Comparison of ENCODE assay signal across 19 cellular contexts in genomic region chr16:10770907-10771306, GRCh38. TPM values are rescaled to one million over a fixed set of nuclear protein-coding genes. Genes with fewer than 3 reads are reported as not detected.
DNase-seq lines count a peak whose midpoint lies in the region; ATAC-seq and TF ChIP-seq lines count a peak whose summit lies in the region.
"Had no signal": no experiment of that assay in that cellular context is flagged by ENCODE, and none has a peak within 500 bp of the region (broad histone marks: within the 10 kb centered on the region; RNA-seq: fewer than 3 reads in every experiment).

No MANE protein-coding gene starts in this region.

- no peaks in the 10 kb centered on the region for H3K9me3 ChIP-seq in upper lobe of right lung
- H3K9me3 ChIP-seq: gastroesophageal sphincter had no signal

- DNase-seq in activated naive CD8-positive, alpha-beta T cell treated with anti-CD3 and anti-CD28 coated beads, Interleukin-2, amount 10 ng/mL, durations not matched to agents 7 days and 5 days, result no peak
- no peak for DNase-seq in activated naive CD8-positive, alpha-beta T cell treated with anti-CD3 and anti-CD28 coated beads for 36 hours
- peak; percentile 71 for DNase-seq in SIG-M5 (lab: John Stamatoyannopoulos, UW)
- peak; percentile 10 for DNase-seq in fibroblast of mammary gland (ENCODE audit: low read depth)
- DNase-seq in upper lobe of right lung, result no peak
- DNase-seq in NCI-H1092 treated with DMSO at 0.1 percent for 48 hours (lab: John Stamatoyannopoulos, UW), result no peak
- no peak for DNase-seq in SK-N-DZ (ENCODE audit: low spot score)
- DNase-seq: activated CD4-positive, alpha-beta memory T cell treated with anti-CD3 and anti-CD28 coated beads for 36 hours; activated effector memory CD4-positive, alpha-beta T cell treated with Interleukin-2 at 50 U/mL for 16 hours; effector CD8-positive, alpha-beta T cell; mesendoderm; NCI-H146; NCI-H524 treated with DMSO at 0.1 percent for 48 hours had no signal

- H3K27me3 ChIP-seq in upper lobe of right lung, result no peaks in the 10 kb centered on the region
- H3K27me3 ChIP-seq: gastroesophageal sphincter had no signal

- ATAC-seq in activated naive CD8-positive, alpha-beta T cell treated with anti-CD3 and anti-CD28 coated beads, Interleukin-2, amount 10 ng/mL, durations not matched to agents 7 days and 5 days (ENCODE audit: low read depth), result peak; percentile 42
- ATAC-seq in upper lobe of right lung (peak; percentile 66), GM21360 (IDR thresholded peaks at IDR 0.05; ENCODE audit: unreplicated experiment) (no peak)
- ATAC-seq: gastroesophageal sphincter had no signal

- intact Hi-C loops in upper lobe of right lung (cut with DNase I), result no loop called here

- H3K4me1 ChIP-seq in upper lobe of right lung, result no peaks in the 10 kb centered on the region
- H3K4me1 ChIP-seq: gastroesophageal sphincter had no signal

- peaks cover 25% of the 10 kb centered on the region for H3K36me3 ChIP-seq in upper lobe of right lung

- H3K4me1 Mint-ChIP-seq in activated naive CD8-positive, alpha-beta T cell treated with anti-CD3 and anti-CD28 coated beads, Interleukin-2, amount 10 ng/mL, durations not matched to agents 7 days and 5 days, result peaks cover 10% of the 10 kb centered on the region
- peaks cover 14% of the 10 kb centered on the region for H3K4me1 Mint-ChIP-seq in activated naive CD8-positive, alpha-beta T cell treated with anti-CD3 and anti-CD28 coated beads for 36 hours
- H3K4me1 Mint-ChIP-seq: brain had no signal

- no peaks in the 10 kb centered on the region for H3K9me3 Mint-ChIP-seq in activated naive CD8-positive, alpha-beta T cell treated with anti-CD3 and anti-CD28 coated beads, Interleukin-2, amount 10 ng/mL, durations not matched to agents 7 days and 5 days
- no peaks in the 10 kb centered on the region for H3K9me3 Mint-ChIP-seq in activated naive CD8-positive, alpha-beta T cell treated with anti-CD3 and anti-CD28 coated beads for 36 hours
- H3K9me3 Mint-ChIP-seq: activated CD4-positive, alpha-beta memory T cell treated with anti-CD3 and anti-CD28 coated beads for 36 hours; brain had no signal

- no peak overlapping the region for H3K27ac ChIP-seq in upper lobe of right lung
- H3K27ac ChIP-seq: gastroesophageal sphincter had no signal

- POLR2A ChIA-PET in activated naive CD8-positive, alpha-beta T cell treated with anti-CD3 and anti-CD28 coated beads, Interleukin-2, amount 10 ng/mL, durations not matched to agents 7 days and 5 days (lab: Charles Lee), result no interaction called here

- TF ChIP-seq CTCF in fibroblast of mammary gland (conservative IDR thresholded peaks at IDR 0.05; ENCODE audit: control insufficient read depth, insufficient read depth, low read depth, low read length) (no peak), upper lobe of right lung (IDR thresholded peaks at IDR 0.05) (no peak)

- H3K27ac Mint-ChIP-seq in activated naive CD8-positive, alpha-beta T cell treated with anti-CD3 and anti-CD28 coated beads, Interleukin-2, amount 10 ng/mL, durations not matched to agents 7 days and 5 days, result no peak overlapping the region
- H3K27ac Mint-ChIP-seq in activated naive CD8-positive, alpha-beta T cell treated with anti-CD3 and anti-CD28 coated beads for 36 hours, result no peak overlapping the region
- H3K27ac Mint-ChIP-seq: activated CD4-positive, alpha-beta memory T cell treated with anti-CD3 and anti-CD28 coated beads for 36 hours; brain had no signal

- H3K27me3 Mint-ChIP-seq in activated naive CD8-positive, alpha-beta T cell treated with anti-CD3 and anti-CD28 coated beads, Interleukin-2, amount 10 ng/mL, durations not matched to agents 7 days and 5 days, result peaks cover 20% of the 10 kb centered on the region
- H3K27me3 Mint-ChIP-seq in activated naive CD8-positive, alpha-beta T cell treated with anti-CD3 and anti-CD28 coated beads for 36 hours, result no peaks in the 10 kb centered on the region
- H3K27me3 Mint-ChIP-seq: activated CD4-positive, alpha-beta memory T cell treated with anti-CD3 and anti-CD28 coated beads for 36 hours; brain had no signal

- no peaks in the 10 kb centered on the region for H3K36me3 Mint-ChIP-seq in activated naive CD8-positive, alpha-beta T cell treated with anti-CD3 and anti-CD28 coated beads, Interleukin-2, amount 10 ng/mL, durations not matched to agents 7 days and 5 days
- H3K36me3 Mint-ChIP-seq in activated naive CD8-positive, alpha-beta T cell treated with anti-CD3 and anti-CD28 coated beads for 36 hours, result peaks cover 9% of the 10 kb centered on the region

- H3K4me3 Mint-ChIP-seq in activated naive CD8-positive, alpha-beta T cell treated with anti-CD3 and anti-CD28 coated beads, Interleukin-2, amount 10 ng/mL, durations not matched to agents 7 days and 5 days, result peak overlapping the region; percentile 14
- no peak overlapping the region for H3K4me3 Mint-ChIP-seq in activated naive CD8-positive, alpha-beta T cell treated with anti-CD3 and anti-CD28 coated beads for 36 hours
- H3K4me3 Mint-ChIP-seq: activated CD4-positive, alpha-beta memory T cell treated with anti-CD3 and anti-CD28 coated beads for 36 hours; brain had no signal

- no peak overlapping the region for H3K4me3 ChIP-seq in fibroblast of mammary gland (ENCODE audit: control insufficient read depth, low read depth, low read length)
- no peak overlapping the region for H3K4me3 ChIP-seq in upper lobe of right lung
- H3K4me3 ChIP-seq: gastroesophageal sphincter, smooth muscle cell had no signal

RNA-seq across cellular contexts. Expression of gene NUBP1, which starts 27.3 kb away (rescaled TPM):
- total RNA-seq in activated naive CD8-positive, alpha-beta T cell treated with anti-CD3 and anti-CD28 coated beads, Interleukin-2, amount 10 ng/mL, durations not matched to agents 7 days and 5 days, result 10 to 100 TPM; 24.5 to 24.6 TPM
- total RNA-seq in activated naive CD8-positive, alpha-beta T cell treated with anti-CD3 and anti-CD28 coated beads for 36 hours, result 10 to 100 TPM; 24.3 to 26.7 TPM
- 33.7 TPM for total RNA-seq in upper lobe of right lung
- 25.6 and 34.3 TPM in 2 replicates for polyA plus RNA-seq in SK-N-DZ (2014; cell fraction: cytosol; rRNA removed)
- polyA plus RNA-seq in SK-N-DZ (2014; cell fraction: nucleus; rRNA removed), result 12.4 and 17.9 TPM in 2 replicates

RNA-seq across cellular contexts. Expression of gene TVP23A, which starts 47.7 kb away (rescaled TPM):
- total RNA-seq in activated naive CD8-positive, alpha-beta T cell treated with anti-CD3 and anti-CD28 coated beads, Interleukin-2, amount 10 ng/mL, durations not matched to agents 7 days and 5 days, result not detected
- not detected for total RNA-seq in activated naive CD8-positive, alpha-beta T cell treated with anti-CD3 and anti-CD28 coated beads for 36 hours
- 0.69 TPM for total RNA-seq in upper lobe of right lung
- 4.6 and 7.7 TPM in 2 replicates for polyA plus RNA-seq in SK-N-DZ (2014; cell fraction: cytosol; rRNA removed)
- 3.8 and 4.4 TPM in 2 replicates for polyA plus RNA-seq in SK-N-DZ (2014; cell fraction: nucleus; rRNA removed)
- total RNA-seq: activated CD4-positive, alpha-beta memory T cell treated with anti-CD3 and anti-CD28 coated beads for 36 hours; osteoblast had no signal
- polyA plus RNA-seq: AG04450 had no signal

Comparison
In these comparisons a context has a peak if more than half of its experiments do, and no peak if none do; other contexts are left out.
1. DNase-seq: peak in SIG-M5 (single experiment) and fibroblast of mammary gland (single experiment); none in activated naive CD8-positive, alpha-beta T cell treated with anti-CD3 and anti-CD28 coated beads, Interleukin-2, amount 10 ng/mL, durations not matched to agents 7 days and 5 days (single experiment), activated naive CD8-positive, alpha-beta T cell treated with anti-CD3 and anti-CD28 coated beads for 36 hours (single experiment), upper lobe of right lung (single experiment), NCI-H1092 treated with DMSO at 0.1 percent for 48 hours (single experiment) and SK-N-DZ (single experiment).